Comparison of ENCODE assay signal across 1 cellular context in the genomic region with DNA sequence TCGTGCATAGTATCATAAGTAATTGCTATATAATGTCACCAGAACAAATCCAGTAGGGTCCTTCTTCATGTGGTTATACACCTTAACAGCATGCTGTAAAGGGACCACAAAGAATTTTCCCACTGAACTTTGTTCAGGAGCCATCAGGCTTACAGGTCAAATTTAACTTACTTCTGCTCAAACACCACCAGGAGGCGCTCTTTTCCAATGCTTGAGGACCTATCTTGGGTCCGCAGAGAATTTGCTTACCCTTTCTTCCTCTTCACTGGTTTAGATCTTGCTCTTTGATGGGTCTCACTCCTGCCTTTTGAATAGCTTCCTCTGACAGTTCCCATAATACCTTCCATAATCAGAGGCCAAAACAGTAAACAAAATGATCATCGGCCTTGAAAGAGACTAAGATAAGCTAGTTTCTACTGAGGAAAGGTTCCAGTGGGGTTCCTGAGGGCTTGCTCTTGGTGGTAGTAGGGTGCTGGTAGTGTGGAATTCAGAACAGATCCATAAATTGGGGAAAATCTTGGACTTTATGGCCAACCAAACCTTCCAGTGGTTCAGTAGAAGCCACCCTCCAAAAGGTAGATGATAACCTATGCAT.
TF ChIP-seq lines count a peak whose summit lies in the region.

No MANE protein-coding gene starts in this region.

TF ChIP-seq in GM12878, 131 proteins besides CTCF, POLR2A, EP300 and RAD21 (continued from another document):
- TF ChIP-seq, protein P1, sequence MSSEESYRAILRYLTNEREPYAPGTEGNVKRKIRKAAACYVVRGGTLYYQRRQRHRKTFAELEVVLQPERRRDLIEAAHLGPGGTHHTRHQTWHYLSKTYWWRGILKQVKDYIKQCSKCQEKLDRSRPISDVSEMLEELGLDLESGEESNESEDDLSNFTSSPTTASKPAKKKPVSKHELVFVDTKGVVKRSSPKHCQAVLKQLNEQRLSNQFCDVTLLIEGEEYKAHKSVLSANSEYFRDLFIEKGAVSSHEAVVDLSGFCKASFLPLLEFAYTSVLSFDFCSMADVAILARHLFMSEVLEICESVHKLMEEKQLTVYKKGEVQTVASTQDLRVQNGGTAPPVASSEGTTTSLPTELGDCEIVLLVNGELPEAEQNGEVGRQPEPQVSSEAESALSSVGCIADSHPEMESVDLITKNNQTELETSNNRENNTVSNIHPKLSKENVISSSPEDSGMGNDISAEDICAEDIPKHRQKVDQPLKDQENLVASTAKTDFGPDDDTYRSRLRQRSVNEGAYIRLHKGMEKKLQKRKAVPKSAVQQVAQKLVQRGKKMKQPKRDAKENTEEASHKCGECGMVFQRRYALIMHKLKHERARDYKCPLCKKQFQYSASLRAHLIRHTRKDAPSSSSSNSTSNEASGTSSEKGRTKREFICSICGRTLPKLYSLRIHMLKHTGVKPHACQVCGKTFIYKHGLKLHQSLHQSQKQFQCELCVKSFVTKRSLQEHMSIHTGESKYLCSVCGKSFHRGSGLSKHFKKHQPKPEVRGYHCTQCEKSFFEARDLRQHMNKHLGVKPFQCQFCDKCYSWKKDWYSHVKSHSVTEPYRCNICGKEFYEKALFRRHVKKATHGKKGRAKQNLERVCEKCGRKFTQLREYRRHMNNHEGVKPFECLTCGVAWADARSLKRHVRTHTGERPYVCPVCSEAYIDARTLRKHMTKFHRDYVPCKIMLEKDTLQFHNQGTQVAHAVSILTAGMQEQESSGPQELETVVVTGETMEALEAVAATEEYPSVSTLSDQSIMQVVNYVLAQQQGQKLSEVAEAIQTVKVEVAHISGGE (CRISPR knock-in tag; IDR thresholded peaks at IDR 0.05): no peak
- peak; percentile 81 for TF ChIP-seq SMC3 (IDR thresholded peaks at IDR 0.05; ENCODE audit: borderline replicate concordance, low read length)
